1 cellular context compared by ENCODE assay signal in genomic region chr18:830315-830901, GRCh38.
A peak's percentile ranks its signal among the peaks of the same experiment; 100 is the strongest.
TF ChIP-seq lines count a peak whose summit lies in the region.

No MANE protein-coding gene starts in this region.

TF ChIP-seq in K562, 482 proteins besides CTCF, POLR2A, EP300 and RAD21 (continued from another document and continues in another):
- peak in 1 of 2 experiments; percentile 38 for TF ChIP-seq AFF1 (IDR thresholded peaks at IDR 0.05; ENCODE audit: low read depth in 1 of 2, partially characterized antibody in 2 of 2)
- no peak for TF ChIP-seq ZNF668 (CRISPR knock-in tag; IDR thresholded peaks at IDR 0.05)
- no peak for TF ChIP-seq ZNF444 (CRISPR knock-in tag; IDR thresholded peaks at IDR 0.05)
- TF ChIP-seq ATF1 (CRISPR knock-in tag; IDR thresholded peaks at IDR 0.05) = no peak
- peak; percentile 70 for TF ChIP-seq ATF1 (tag; IDR thresholded peaks at IDR 0.05)
- peak; percentile 51 for TF ChIP-seq RAD51 (IDR thresholded peaks at IDR 0.05; ENCODE audit: borderline replicate concordance, low read depth)
- no peak for TF ChIP-seq ZBTB11 (CRISPR knock-in tag; IDR thresholded peaks at IDR 0.05)
- TF ChIP-seq ZNF644 (tag; IDR thresholded peaks at IDR 0.05; ENCODE audit: low read depth) = peak; percentile 82
- TF ChIP-seq ZNF354B (CRISPR knock-in tag; IDR thresholded peaks at IDR 0.05) = no peak
- TF ChIP-seq RBBP5 (IDR thresholded peaks at IDR 0.05; ENCODE audit: borderline replicate concordance, insufficient read depth, low read length, poor library complexity, severe bottlenecking) = no peak
- TF ChIP-seq TSC22D4 (tag; IDR thresholded peaks at IDR 0.05) = no peak
- no peak for TF ChIP-seq ETS1 (conservative IDR thresholded peaks at IDR 0.05; ENCODE audit: control insufficient read depth, low read depth, low read length)
- TF ChIP-seq HDAC2 (IDR thresholded peaks at IDR 0.05) = peak; percentile 75; the same call in 1 of the 2 replicates
- TF ChIP-seq ZNF384 (IDR thresholded peaks at IDR 0.05; ENCODE audit: low read depth, low read length) = peak; percentile 75
- no peak for TF ChIP-seq HDAC3 (IDR thresholded peaks at IDR 0.05; ENCODE audit: borderline replicate concordance, partially characterized antibody)
- no peak for TF ChIP-seq CREBBP (IDR thresholded peaks at IDR 0.05; ENCODE audit: low read depth, low read length)
- TF ChIP-seq NRF1 (conservative IDR thresholded peaks at IDR 0.05 in 1 of 2, IDR thresholded peaks at IDR 0.05 in 1 of 2) = no peak; a peak in 1 of 4 replicates
- TF ChIP-seq SMARCE1 (IDR thresholded peaks at IDR 0.05) = peak; percentile 72
- TF ChIP-seq SMAD4 (CRISPR knock-in tag; conservative IDR thresholded peaks at IDR 0.05) = peak; percentile 33; the same call in 1 of the 2 replicates
- TF ChIP-seq MNT (conservative IDR thresholded peaks at IDR 0.05) = peak; percentile 27 to 62; a peak in 2 of 4 replicates
- TF ChIP-seq PBX2 (CRISPR knock-in tag; IDR thresholded peaks at IDR 0.05; ENCODE audit: low read depth) = no peak
- TF ChIP-seq PBX2 (tag; conservative IDR thresholded peaks at IDR 0.05; ENCODE audit: low read depth) = no peak
- TF ChIP-seq TAF1 (IDR thresholded peaks at IDR 0.05; ENCODE audit: control insufficient read depth, extremely low read depth, insufficient read depth, low read length, severe bottlenecking) = peak; percentile 33
- TF ChIP-seq CC2D1A (IDR thresholded peaks at IDR 0.05) = peak; percentile 48; the same call in 1 of the 2 replicates
- peak; percentile 40 to 50; a peak in 2 of 4 replicates for TF ChIP-seq FOXK2 (conservative IDR thresholded peaks at IDR 0.05 in 1 of 2, IDR thresholded peaks at IDR 0.05 in 1 of 2; ENCODE audit: low read depth in 2 of 2)
- peak; percentile 80 for TF ChIP-seq ETV1 (tag; conservative IDR thresholded peaks at IDR 0.05; ENCODE audit: low read depth)
- TF ChIP-seq RNF219 (CRISPR knock-in tag; IDR thresholded peaks at IDR 0.05) = no peak
- peak; percentile 99 for TF ChIP-seq ATF3 (IDR thresholded peaks at IDR 0.05)
- no peak for TF ChIP-seq ATF3 (CRISPR knock-in tag; conservative IDR thresholded peaks at IDR 0.05)
- TF ChIP-seq BRD9 (IDR thresholded peaks at IDR 0.05; ENCODE audit: low read depth, partially characterized antibody) = no peak
- peak; percentile 65; the same call in 1 of the 2 replicates for TF ChIP-seq NKRF (IDR thresholded peaks at IDR 0.05; ENCODE audit: borderline replicate concordance)
- TF ChIP-seq SIRT6 (IDR thresholded peaks at IDR 0.05; ENCODE audit: low read depth, low read length) = no peak
- no peak for TF ChIP-seq HNRNPH1 (optimal IDR thresholded peaks at IDR 0.05; ENCODE audit: low read depth, low read length)
- 0 out of 2 replicates have a peak, but pooled peaks have one; percentile 13 for TF ChIP-seq ZNF395 (CRISPR knock-in tag; IDR thresholded peaks at IDR 0.05)
- TF ChIP-seq GABPA (tag; conservative IDR thresholded peaks at IDR 0.05; ENCODE audit: low read depth) = peak; percentile 75
- TF ChIP-seq KLF10 (CRISPR knock-in tag; IDR thresholded peaks at IDR 0.05) = no peak
- 0 out of 2 replicates have a peak, but pooled peaks have one; percentile 40 for TF ChIP-seq THRB (CRISPR knock-in tag; conservative IDR thresholded peaks at IDR 0.05)
- no peak for TF ChIP-seq KLF1 (tag; IDR thresholded peaks at IDR 0.05)
